1 cellular context compared by ENCODE assay signal in the genomic region with DNA sequence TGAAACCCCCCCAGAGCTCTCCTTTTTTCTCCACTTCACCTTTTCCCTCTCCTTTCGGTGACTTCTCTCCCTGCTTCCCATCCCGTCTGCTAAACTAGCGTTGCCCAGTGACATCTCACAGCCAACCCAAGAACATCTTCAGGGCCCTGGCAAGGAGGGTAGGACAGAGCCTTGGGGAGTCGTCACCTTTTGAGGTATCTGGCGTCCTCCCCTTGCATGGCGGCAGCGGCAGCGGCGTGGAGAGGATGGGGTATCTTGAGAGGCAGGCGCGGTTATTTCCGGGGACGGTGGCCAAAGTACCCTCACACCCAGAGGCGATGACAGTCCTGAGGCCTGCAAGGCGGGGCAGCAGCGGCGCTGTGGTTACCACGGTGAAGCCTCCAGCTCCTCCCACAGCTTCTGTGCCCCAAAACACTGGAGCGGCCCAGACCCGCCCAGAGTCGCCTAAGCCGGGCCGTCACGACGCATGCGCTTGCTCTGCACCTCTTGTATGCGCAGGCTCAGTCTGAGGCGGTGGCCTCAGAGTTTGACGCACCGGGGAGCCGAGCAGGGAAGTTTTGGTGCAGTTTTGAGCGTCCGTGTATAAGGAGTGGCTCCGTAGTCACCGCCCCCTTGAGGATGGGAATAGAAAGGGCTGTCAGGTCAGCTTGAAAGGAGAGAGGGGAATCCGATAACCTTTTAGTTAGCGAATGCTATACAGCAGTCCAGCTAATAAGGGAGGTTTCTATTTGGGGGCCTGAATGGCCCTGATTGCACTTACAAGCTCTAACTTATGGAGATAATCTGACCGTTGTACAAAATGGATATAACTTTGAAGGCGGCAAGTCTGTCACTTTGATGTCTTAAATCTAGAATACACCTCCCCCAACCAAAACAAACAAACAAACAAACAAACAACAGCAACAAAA.
TF ChIP-seq lines count a peak whose summit lies in the region.

A gene (minus strand): TSS at position 446 of the 908 bp plus-strand sequence. CDS start 228 bp downstream, at position 218.

TF ChIP-seq in SK-N-SH, 30 proteins besides CTCF, POLR2A, EP300 and RAD21 (continued from another document):
- TF ChIP-seq, protein P1, sequence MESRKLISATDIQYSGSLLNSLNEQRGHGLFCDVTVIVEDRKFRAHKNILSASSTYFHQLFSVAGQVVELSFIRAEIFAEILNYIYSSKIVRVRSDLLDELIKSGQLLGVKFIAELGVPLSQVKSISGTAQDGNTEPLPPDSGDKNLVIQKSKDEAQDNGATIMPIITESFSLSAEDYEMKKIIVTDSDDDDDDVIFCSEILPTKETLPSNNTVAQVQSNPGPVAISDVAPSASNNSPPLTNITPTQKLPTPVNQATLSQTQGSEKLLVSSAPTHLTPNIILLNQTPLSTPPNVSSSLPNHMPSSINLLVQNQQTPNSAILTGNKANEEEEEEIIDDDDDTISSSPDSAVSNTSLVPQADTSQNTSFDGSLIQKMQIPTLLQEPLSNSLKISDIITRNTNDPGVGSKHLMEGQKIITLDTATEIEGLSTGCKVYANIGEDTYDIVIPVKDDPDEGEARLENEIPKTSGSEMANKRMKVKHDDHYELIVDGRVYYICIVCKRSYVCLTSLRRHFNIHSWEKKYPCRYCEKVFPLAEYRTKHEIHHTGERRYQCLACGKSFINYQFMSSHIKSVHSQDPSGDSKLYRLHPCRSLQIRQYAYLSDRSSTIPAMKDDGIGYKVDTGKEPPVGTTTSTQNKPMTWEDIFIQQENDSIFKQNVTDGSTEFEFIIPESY (IDR thresholded peaks at IDR 0.05; ENCODE audit: borderline replicate concordance, low read depth) = no peak
- TF ChIP-seq EZH2phosphoT487 (IDR thresholded peaks at IDR 0.05; ENCODE audit: borderline replicate concordance, low read depth) (no peak), RFX5 (IDR thresholded peaks at IDR 0.05; ENCODE audit: low read length) (peak; percentile 51; the same call in 1 of the 2 replicates), TCF12 (IDR thresholded peaks at IDR 0.05) (no peak), NFIC (IDR thresholded peaks at IDR 0.05; ENCODE audit: borderline replicate concordance) (no peak), MEF2A (IDR thresholded peaks at IDR 0.05; ENCODE audit: borderline replicate concordance, low read depth) (no peak), RCOR1 (IDR thresholded peaks at IDR 0.05; ENCODE audit: low read length) (no peak; the same call in 1 of the 2 replicates), SMC3 (IDR thresholded peaks at IDR 0.05; ENCODE audit: low read depth, low read length) (peak; percentile 26), GABPA (IDR thresholded peaks at IDR 0.05; ENCODE audit: low read depth) (no peak), CHD2 (IDR thresholded peaks at IDR 0.05; ENCODE audit: low read length, partially characterized antibody) (peak; percentile 54), GATA2 (CRISPR knock-in tag; IDR thresholded peaks at IDR 0.05) (no peak), JUND (IDR thresholded peaks at IDR 0.05) (no peak), MXI1 (IDR thresholded peaks at IDR 0.05; ENCODE audit: low read depth, low read length) (peak; percentile 73), TEAD4 (IDR thresholded peaks at IDR 0.05; ENCODE audit: borderline replicate concordance, insufficient read depth) (no peak), RXRA (IDR thresholded peaks at IDR 0.05; ENCODE audit: borderline replicate concordance, low read depth) (no peak), POLR2AphosphoS5 (IDR thresholded peaks at IDR 0.05; ENCODE audit: low read depth, low read length) (peak; percentile 22; the same call in 1 of the 2 replicates), FOXJ3 (CRISPR knock-in tag; IDR thresholded peaks at IDR 0.05) (no peak)
- TF ChIP-seq, protein P2, sequence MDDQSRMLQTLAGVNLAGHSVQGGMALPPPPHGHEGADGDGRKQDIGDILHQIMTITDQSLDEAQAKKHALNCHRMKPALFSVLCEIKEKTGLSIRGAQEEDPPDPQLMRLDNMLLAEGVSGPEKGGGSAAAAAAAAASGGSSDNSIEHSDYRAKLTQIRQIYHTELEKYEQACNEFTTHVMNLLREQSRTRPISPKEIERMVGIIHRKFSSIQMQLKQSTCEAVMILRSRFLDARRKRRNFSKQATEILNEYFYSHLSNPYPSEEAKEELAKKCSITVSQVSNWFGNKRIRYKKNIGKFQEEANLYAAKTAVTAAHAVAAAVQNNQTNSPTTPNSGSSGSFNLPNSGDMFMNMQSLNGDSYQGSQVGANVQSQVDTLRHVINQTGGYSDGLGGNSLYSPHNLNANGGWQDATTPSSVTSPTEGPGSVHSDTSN (IDR thresholded peaks at IDR 0.05) = peak; percentile 27; the same call in 1 of the 2 replicates
- TF ChIP-seq, protein P3, sequence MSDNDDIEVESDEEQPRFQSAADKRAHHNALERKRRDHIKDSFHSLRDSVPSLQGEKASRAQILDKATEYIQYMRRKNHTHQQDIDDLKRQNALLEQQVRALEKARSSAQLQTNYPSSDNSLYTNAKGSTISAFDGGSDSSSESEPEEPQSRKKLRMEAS (IDR thresholded peaks at IDR 0.05; ENCODE audit: low read depth) = no peak; the same call in 1 of the 2 replicates
- TF ChIP-seq, protein P4, sequence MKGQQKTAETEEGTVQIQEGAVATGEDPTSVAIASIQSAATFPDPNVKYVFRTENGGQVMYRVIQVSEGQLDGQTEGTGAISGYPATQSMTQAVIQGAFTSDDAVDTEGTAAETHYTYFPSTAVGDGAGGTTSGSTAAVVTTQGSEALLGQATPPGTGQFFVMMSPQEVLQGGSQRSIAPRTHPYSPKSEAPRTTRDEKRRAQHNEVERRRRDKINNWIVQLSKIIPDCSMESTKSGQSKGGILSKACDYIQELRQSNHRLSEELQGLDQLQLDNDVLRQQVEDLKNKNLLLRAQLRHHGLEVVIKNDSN (IDR thresholded peaks at IDR 0.05; ENCODE audit: borderline replicate concordance, low read depth) = no peak
- TF ChIP-seq, protein P5, sequence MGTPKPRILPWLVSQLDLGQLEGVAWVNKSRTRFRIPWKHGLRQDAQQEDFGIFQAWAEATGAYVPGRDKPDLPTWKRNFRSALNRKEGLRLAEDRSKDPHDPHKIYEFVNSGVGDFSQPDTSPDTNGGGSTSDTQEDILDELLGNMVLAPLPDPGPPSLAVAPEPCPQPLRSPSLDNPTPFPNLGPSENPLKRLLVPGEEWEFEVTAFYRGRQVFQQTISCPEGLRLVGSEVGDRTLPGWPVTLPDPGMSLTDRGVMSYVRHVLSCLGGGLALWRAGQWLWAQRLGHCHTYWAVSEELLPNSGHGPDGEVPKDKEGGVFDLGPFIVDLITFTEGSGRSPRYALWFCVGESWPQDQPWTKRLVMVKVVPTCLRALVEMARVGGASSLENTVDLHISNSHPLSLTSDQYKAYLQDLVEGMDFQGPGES (IDR thresholded peaks at IDR 0.05; ENCODE audit: low read depth, low read length) = no peak
- TF ChIP-seq, protein P6, sequence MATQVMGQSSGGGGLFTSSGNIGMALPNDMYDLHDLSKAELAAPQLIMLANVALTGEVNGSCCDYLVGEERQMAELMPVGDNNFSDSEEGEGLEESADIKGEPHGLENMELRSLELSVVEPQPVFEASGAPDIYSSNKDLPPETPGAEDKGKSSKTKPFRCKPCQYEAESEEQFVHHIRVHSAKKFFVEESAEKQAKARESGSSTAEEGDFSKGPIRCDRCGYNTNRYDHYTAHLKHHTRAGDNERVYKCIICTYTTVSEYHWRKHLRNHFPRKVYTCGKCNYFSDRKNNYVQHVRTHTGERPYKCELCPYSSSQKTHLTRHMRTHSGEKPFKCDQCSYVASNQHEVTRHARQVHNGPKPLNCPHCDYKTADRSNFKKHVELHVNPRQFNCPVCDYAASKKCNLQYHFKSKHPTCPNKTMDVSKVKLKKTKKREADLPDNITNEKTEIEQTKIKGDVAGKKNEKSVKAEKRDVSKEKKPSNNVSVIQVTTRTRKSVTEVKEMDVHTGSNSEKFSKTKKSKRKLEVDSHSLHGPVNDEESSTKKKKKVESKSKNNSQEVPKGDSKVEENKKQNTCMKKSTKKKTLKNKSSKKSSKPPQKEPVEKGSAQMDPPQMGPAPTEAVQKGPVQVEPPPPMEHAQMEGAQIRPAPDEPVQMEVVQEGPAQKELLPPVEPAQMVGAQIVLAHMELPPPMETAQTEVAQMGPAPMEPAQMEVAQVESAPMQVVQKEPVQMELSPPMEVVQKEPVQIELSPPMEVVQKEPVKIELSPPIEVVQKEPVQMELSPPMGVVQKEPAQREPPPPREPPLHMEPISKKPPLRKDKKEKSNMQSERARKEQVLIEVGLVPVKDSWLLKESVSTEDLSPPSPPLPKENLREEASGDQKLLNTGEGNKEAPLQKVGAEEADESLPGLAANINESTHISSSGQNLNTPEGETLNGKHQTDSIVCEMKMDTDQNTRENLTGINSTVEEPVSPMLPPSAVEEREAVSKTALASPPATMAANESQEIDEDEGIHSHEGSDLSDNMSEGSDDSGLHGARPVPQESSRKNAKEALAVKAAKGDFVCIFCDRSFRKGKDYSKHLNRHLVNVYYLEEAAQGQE (IDR thresholded peaks at IDR 0.05; ENCODE audit: low read depth, low read length) = 0 out of 2 replicates have a peak, but pooled peaks have one; percentile 10
